10 cellular contexts compared by ENCODE assay signal in the genomic region with DNA sequence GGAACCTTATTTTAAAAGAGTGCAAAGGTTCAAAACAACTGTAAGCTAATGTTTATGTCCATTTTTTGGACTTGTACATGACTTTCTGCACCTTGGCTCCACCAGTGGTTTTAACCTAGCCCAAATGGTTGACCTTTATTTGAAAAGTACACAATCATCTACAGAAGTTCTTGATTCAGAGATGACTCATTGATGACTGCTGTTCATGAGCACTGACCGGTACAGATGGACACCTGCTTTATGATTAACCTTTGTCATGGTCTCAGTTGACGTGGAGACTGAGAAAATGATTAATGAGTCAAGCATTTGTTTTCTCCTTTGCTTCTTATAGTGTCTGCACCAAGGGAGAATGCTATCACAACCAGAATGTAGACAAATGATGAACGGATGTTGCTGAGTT. TPM values are rescaled to one million over a fixed set of nuclear protein-coding genes. Genes with fewer than 3 reads are reported as not detected.
DNase-seq lines count a peak whose midpoint lies in the region; ATAC-seq, FAIRE-seq and TF ChIP-seq lines count a peak whose summit lies in the region.
"Had no signal": no experiment of that assay in that cellular context is flagged by ENCODE, and none has a peak within 500 bp of the region (broad histone marks: within the 10 kb centered on the region; RNA-seq: fewer than 3 reads in every experiment).

No MANE protein-coding gene starts in this region.

- H3K27me3 ChIP-seq in uterus: no peaks in the 10 kb centered on the region
- H3K27me3 ChIP-seq: testis had no signal

- no peak overlapping the region for H3K27ac ChIP-seq in uterus
- H3K27ac ChIP-seq: testis had no signal

- TF ChIP-seq POLR2A in uterus (IDR thresholded peaks at IDR 0.05) (no peak), erythroblast (IDR thresholded peaks at IDR 0.05; ENCODE audit: low read length) (no peak)

- H3K36me3 ChIP-seq in uterus: no peaks in the 10 kb centered on the region

- intact Hi-C loops in uterus (cut with DNase I; ENCODE audit: low total_unique reads): no loop called here

- TF ChIP-seq CTCF in uterus (IDR thresholded peaks at IDR 0.05): no peak

- H3K4me3 ChIP-seq in uterus: no peak overlapping the region
- H3K4me3 ChIP-seq: testis had no signal

- ATAC-seq in HG02870 (IDR thresholded peaks at IDR 0.05; ENCODE audit: unreplicated experiment): peak; percentile 46
- ATAC-seq: left colon had no signal

- DNase-seq in GM19239 (ENCODE audit: insufficient read length, low spot score) (peak; percentile 27), NCI-H146 (lab: John Stamatoyannopoulos, UW) (peak; percentile 91), mucosa of gallbladder (ENCODE audit: low spot score) (peak; percentile 26), uterus (no peak), erythroblast (lab: John Stamatoyannopoulos, UW) (no peak)
- no peak for DNase-seq in effector CD8-positive, alpha-beta T cell (lab: John Stamatoyannopoulos, UW)
- DNase-seq in stimulated activated CD4-positive, alpha-beta T cell treated with anti-CD3 and anti-CD28 coated beads, Interleukin-12 subunit alpha, Interleukin-12 subunit beta, amount 100 ng/mL, for 4 hours: no peak
- DNase-seq: left colon, testis had no signal

- no peaks in the 10 kb centered on the region for H3K4me1 ChIP-seq in uterus
- H3K4me1 ChIP-seq: testis had no signal

- peak; percentile 91 for FAIRE-seq in GM19239 (lab: Jason Lieb, UNC)

- H3K9me3 ChIP-seq in uterus: no peaks in the 10 kb centered on the region
- H3K9me3 ChIP-seq: testis had no signal

RNA-seq across cellular contexts. Expression of gene PTER, which starts 55.7 kb away (rescaled TPM):
- total RNA-seq in mucosa of gallbladder (11.8 TPM), uterus (10 to 100 TPM in 2 of 4 donors, 1 to 10 TPM in 2; 4.1 to 13.5 (median 11.0) TPM)

Comparison
In these comparisons a context has a peak if more than half of its experiments do, and no peak if none do; other contexts are left out.
1. DNase-seq: peak in GM19239 (single experiment), NCI-H146 (single experiment) and mucosa of gallbladder (single experiment); none in uterus (0 of 2), effector CD8-positive, alpha-beta T cell (single experiment), erythroblast (0 of 2) and stimulated activated CD4-positive, alpha-beta T cell treated with anti-CD3 and anti-CD28 coated beads, Interleukin-12 subunit alpha, Interleukin-12 subunit beta, amount 100 ng/mL, for 4 hours (single experiment).